10 cellular contexts compared by ENCODE assay signal in the genomic region with DNA sequence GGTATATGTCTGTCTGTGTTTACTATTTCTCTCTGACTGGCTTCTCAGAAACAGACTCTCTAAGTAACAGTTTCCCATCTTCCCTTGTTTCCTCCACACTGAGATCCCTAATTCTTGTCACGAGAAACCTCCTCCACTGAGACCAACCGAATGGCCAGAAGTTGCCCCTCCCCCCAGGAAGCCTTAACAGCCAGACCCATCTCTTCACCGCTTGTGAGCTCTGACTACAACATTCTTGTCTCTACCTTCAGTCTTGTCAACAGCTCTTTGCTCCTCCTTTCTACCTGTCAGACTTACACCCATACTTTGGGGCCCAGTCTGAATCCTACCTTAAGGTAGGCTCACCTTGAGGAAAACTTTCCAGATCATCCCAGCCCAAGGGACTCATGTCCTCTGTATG.
"Had no signal": no experiment of that assay in that cellular context is flagged by ENCODE, and none has a peak within 500 bp of the region (broad histone marks: within the 10 kb centered on the region; RNA-seq: fewer than 3 reads in every experiment).

No MANE protein-coding gene starts in this region.

- H3K27me3 ChIP-seq: cardiac muscle cell had no signal

- H3K36me3 Mint-ChIP-seq: activated CD8-positive, alpha-beta memory T cell treated with anti-CD3 and anti-CD28 coated beads, Interleukin-2, amount 10 ng/mL, durations not matched to agents 7 days and 5 days; memory B cell; stimulated activated effector memory CD8-positive, alpha-beta T cell treated with anti-CD3 and anti-CD28 coated beads, Interleukin-12 subunit alpha, Interleukin-12 subunit beta, amount 100 ng/mL, for 72 hours had no signal

- H3K27ac Mint-ChIP-seq: activated CD8-positive, alpha-beta memory T cell treated with anti-CD3 and anti-CD28 coated beads, Interleukin-2, amount 10 ng/mL, durations not matched to agents 7 days and 5 days; memory B cell had no signal

- H3K36me3 ChIP-seq: cardiac muscle cell had no signal

- H3K4me3 Mint-ChIP-seq: activated CD8-positive, alpha-beta memory T cell treated with anti-CD3 and anti-CD28 coated beads, Interleukin-2, amount 10 ng/mL, durations not matched to agents 7 days and 5 days; memory B cell; stimulated activated effector memory CD8-positive, alpha-beta T cell treated with anti-CD3 and anti-CD28 coated beads, Interleukin-12 subunit alpha, Interleukin-12 subunit beta, amount 100 ng/mL, for 72 hours had no signal

- H3K27ac ChIP-seq: cardiac muscle cell, SK-N-MC had no signal

- H3K4me3 ChIP-seq: cardiac muscle cell, SK-N-MC had no signal

- H3K9me3 Mint-ChIP-seq: memory B cell; stimulated activated effector memory CD8-positive, alpha-beta T cell treated with anti-CD3 and anti-CD28 coated beads, Interleukin-12 subunit alpha, Interleukin-12 subunit beta, amount 100 ng/mL, for 72 hours had no signal

- DNase-seq: activated CD4-positive, CD25-positive, alpha-beta regulatory T cell treated with anti-CD3 and anti-CD28 coated beads, Interleukin-2, amount 50 U/mL, for 72 hours; activated CD8-positive, alpha-beta memory T cell treated with anti-CD3 and anti-CD28 coated beads, Interleukin-2, amount 10 ng/mL, durations not matched to agents 7 days and 5 days; activated effector memory CD4-positive, alpha-beta T cell treated with Interleukin-2 at 50 U/mL for 16 hours; activated naive CD4-positive, alpha-beta T cell treated with anti-CD3 and anti-CD28 coated beads, Interleukin-2, amount 50 U/mL, for 16 hours; activated T-cell treated with anti-CD3 and anti-CD28 coated beads, Interleukin-2, amount 50 U/mL, for 1 hour; left ventricle myocardium superior had no signal
